ENCODE assay signal across 35 cellular contexts in genomic region chr9:102986425-102986824, GRCh38. TPM values are rescaled to one million over a fixed set of nuclear protein-coding genes. Genes with fewer than 3 reads are reported as not detected.
"Had no signal": no experiment of that assay in that cellular context is flagged by ENCODE, and none has a peak within 500 bp of the region (broad histone marks: within the 10 kb centered on the region; RNA-seq: fewer than 3 reads in every experiment).

No MANE protein-coding gene starts in this region.

- H3K4me3 ChIP-seq: dorsolateral prefrontal cortex, gastrocnemius medialis, lung, ovary, psoas muscle, sigmoid colon, stomach, thyroid gland, vagina had no signal

- H3K4me1 Mint-ChIP-seq: memory B cell; natural killer cell; stimulated activated effector memory CD8-positive, alpha-beta T cell treated with anti-CD3 and anti-CD28 coated beads, Interleukin-12 subunit alpha, Interleukin-12 subunit beta, amount 100 ng/mL, for 72 hours had no signal

- H3K27me3 Mint-ChIP-seq: memory B cell had no signal

- H3K27ac Mint-ChIP-seq: memory B cell; natural killer cell; stimulated activated effector memory CD8-positive, alpha-beta T cell treated with anti-CD3 and anti-CD28 coated beads, Interleukin-12 subunit alpha, Interleukin-12 subunit beta, amount 100 ng/mL, for 72 hours had no signal

- H3K4me3 Mint-ChIP-seq: memory B cell; natural killer cell; stimulated activated effector memory CD8-positive, alpha-beta T cell treated with anti-CD3 and anti-CD28 coated beads, Interleukin-12 subunit alpha, Interleukin-12 subunit beta, amount 100 ng/mL, for 72 hours had no signal

- H3K36me3 ChIP-seq: gastrocnemius medialis, ovary, sigmoid colon, stomach, thyroid gland, vagina had no signal

- DNase-seq: dorsolateral prefrontal cortex; effector CD4-positive, alpha-beta T cell; foreskin fibroblast; gastrocnemius medialis; head of caudate nucleus; kidney; natural killer cell; occipital lobe; ovary; posterior cingulate gyrus; psoas muscle; right cardiac atrium; sigmoid colon; stimulated activated CD4-positive, alpha-beta T cell treated with anti-CD3 and anti-CD28 coated beads, Interleukin-2, amount 100 ng/mL, for 24 hours; stimulated activated CD4-positive, alpha-beta T cell treated with anti-CD3 and anti-CD28 coated beads, Interleukin-4, amount 100 ng/mL, for 24 hours; stimulated activated naive CD4-positive, alpha-beta T cell treated with Interleukin-2 at 50 U/mL for 16 hours; stomach; thyroid gland; trophoblast cell had no signal

- H3K4me1 ChIP-seq: gastrocnemius medialis, psoas muscle, sigmoid colon, stomach, thyroid gland, vagina had no signal

- H3K27me3 ChIP-seq: gastrocnemius medialis, ovary, sigmoid colon, stomach, thyroid gland, vagina had no signal

- H3K27ac ChIP-seq: dorsolateral prefrontal cortex, epithelial cell of prostate, gastrocnemius medialis, ovary, psoas muscle, sigmoid colon, stomach, thyroid gland, vagina had no signal

- H3K9me3 ChIP-seq: gastrocnemius medialis, ovary, psoas muscle, sigmoid colon, stomach, thyroid gland, vagina had no signal

- ATAC-seq: esophagus mucosa; gastrocnemius medialis; left lobe of liver; natural killer cell; psoas muscle; right cardiac atrium; stimulated activated effector memory CD8-positive, alpha-beta T cell treated with anti-CD3 and anti-CD28 coated beads, Interleukin-12 subunit alpha, Interleukin-12 subunit beta, amount 100 ng/mL, for 72 hours had no signal

- H3K36me3 Mint-ChIP-seq: memory B cell; stimulated activated effector memory CD8-positive, alpha-beta T cell treated with anti-CD3 and anti-CD28 coated beads, Interleukin-12 subunit alpha, Interleukin-12 subunit beta, amount 100 ng/mL, for 72 hours had no signal

RNA-seq across cellular contexts. Expression of gene CYLC2, which starts 8.7 kb away (rescaled TPM):
- total RNA-seq: dorsolateral prefrontal cortex, esophagus mucosa, gastrocnemius medialis, glomerular endothelial cell, kidney, left lobe of liver, liver, lung, mononuclear cell, natural killer cell, occipital lobe, ovary, psoas muscle, renal cortical epithelial cell, right cardiac atrium, sigmoid colon, skeletal muscle tissue, stomach, subcutaneous adipose tissue, temporal lobe, thyroid gland, ureter, vagina had no signal
- polyA plus RNA-seq: liver, lung, neural cell, ovary, psoas muscle, right cardiac atrium, sigmoid colon, stomach had no signal
